Comparison of ENCODE assay signal across 1 cellular context in the genomic region with DNA sequence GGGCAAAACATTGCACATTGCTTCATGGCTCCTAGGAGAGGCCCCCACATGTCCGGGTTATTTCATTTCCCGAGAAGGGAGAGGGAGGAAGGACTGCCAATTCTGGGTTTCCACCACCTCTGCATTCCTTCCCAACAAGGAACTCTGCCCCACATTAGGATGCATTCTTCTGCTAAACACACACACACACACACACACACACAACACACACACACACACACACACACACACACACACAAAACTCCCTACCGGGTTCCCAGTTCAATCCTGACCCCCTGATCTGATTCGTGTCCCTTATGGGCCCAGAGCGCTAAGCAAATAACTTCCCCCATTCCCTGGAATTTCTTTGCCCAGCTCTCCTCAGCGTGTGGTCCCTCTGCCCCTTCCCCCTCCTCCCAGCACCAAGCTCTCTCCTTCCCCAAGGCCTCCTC.
TF ChIP-seq lines count a peak whose summit lies in the region.

No MANE protein-coding gene starts in this region.

TF ChIP-seq in H1, 55 proteins besides CTCF, POLR2A, EP300 and RAD21 (continued from another document):
- TF ChIP-seq ATF2 (IDR thresholded peaks at IDR 0.05; ENCODE audit: low read length) (no peak), USF2 (IDR thresholded peaks at IDR 0.05; ENCODE audit: low read length) (no peak), KDM4A (IDR thresholded peaks at IDR 0.05; ENCODE audit: low read depth, low read length, severe bottlenecking) (no peak), CHD1 (IDR thresholded peaks at IDR 0.05; ENCODE audit: low read depth, low read length) (no peak), SP1 (IDR thresholded peaks at IDR 0.05; ENCODE audit: low read depth, low read length) (0 out of 2 replicates have a peak, but pooled peaks have one; percentile 24)
TF ChIP-seq in H1: peak in this region for 3.
